Comparison of ENCODE assay signal across 1 cellular context in genomic region chr22:21001601-21002325, GRCh38.
A peak's percentile ranks its signal among the peaks of the same experiment; 100 is the strongest.
TF ChIP-seq lines count a peak whose summit lies in the region.

THAP7 (minus strand) TSS chr22:21002118; CDS start chr22:21001911, 207 bp downstream.

TF ChIP-seq in K562, 482 proteins besides CTCF, POLR2A, EP300 and RAD21 (continued from another document and continues in another):
- TF ChIP-seq UBTF (IDR thresholded peaks at IDR 0.05; ENCODE audit: borderline replicate concordance in 1 of 2, low read depth in 2 of 2, low read length in 2 of 2) (no peak), ARID1B (IDR thresholded peaks at IDR 0.05) (no peak), REST (CRISPR knock-in tag; IDR thresholded peaks at IDR 0.05; ENCODE audit: low read depth) (peak; percentile 91), ZNF583 (CRISPR knock-in tag; IDR thresholded peaks at IDR 0.05) (peak; percentile 92), HINFP (tag; conservative IDR thresholded peaks at IDR 0.05; ENCODE audit: low read depth) (no peak), FOXK1 (CRISPR knock-in tag; IDR thresholded peaks at IDR 0.05; ENCODE audit: borderline replicate concordance) (no peak), ZBTB9 (CRISPR knock-in tag; IDR thresholded peaks at IDR 0.05) (peak; percentile 95), TBL1XR1 (IDR thresholded peaks at IDR 0.05; ENCODE audit: low read length in 2 of 2) (peak in 1 of 2 experiments; percentile 49; a peak in 3 of 4 replicates), CLOCK (CRISPR knock-in tag; IDR thresholded peaks at IDR 0.05; ENCODE audit: borderline replicate concordance) (peak; percentile 88; the same call in 1 of the 2 replicates), FUS (optimal IDR thresholded peaks at IDR 0.05; ENCODE audit: low read depth, low read length) (no peak), WHSC1 (IDR thresholded peaks at IDR 0.05; ENCODE audit: low read length) (peak; percentile 75), MEF2D (tag; conservative IDR thresholded peaks at IDR 0.05; ENCODE audit: low read depth) (no peak), SIN3B (IDR thresholded peaks at IDR 0.05; ENCODE audit: low read depth) (no peak), CHCHD3 (CRISPR knock-in tag; IDR thresholded peaks at IDR 0.05) (peak; percentile 95), HIVEP1 (CRISPR knock-in tag; IDR thresholded peaks at IDR 0.05) (0 out of 2 replicates have a peak, but pooled peaks have one; percentile 88), AFF4 (CRISPR knock-in tag; IDR thresholded peaks at IDR 0.05) (no peak), NCOA6 (IDR thresholded peaks at IDR 0.05) (no peak), KAT7 (CRISPR knock-in tag; IDR thresholded peaks at IDR 0.05; ENCODE audit: borderline replicate concordance) (no peak), CBX3 (IDR thresholded peaks at IDR 0.05; ENCODE audit: borderline replicate concordance in 1 of 2, low read length in 2 of 2) (peak in 1 of 2 experiments; percentile 69; a peak in 1 of 3 replicates), RFX7 (CRISPR knock-in tag; IDR thresholded peaks at IDR 0.05) (peak; percentile 8; the same call in 1 of the 2 replicates), ZNF75A (CRISPR knock-in tag; IDR thresholded peaks at IDR 0.05) (peak; percentile 55; the same call in 1 of the 2 replicates), ATF4 (CRISPR knock-in tag; IDR thresholded peaks at IDR 0.05) (peak; percentile 72), RUNX1 (IDR thresholded peaks at IDR 0.05; ENCODE audit: low read depth) (no peak), SNIP1 (IDR thresholded peaks at IDR 0.05; ENCODE audit: low read depth) (no peak), MAFF (IDR thresholded peaks at IDR 0.05; ENCODE audit: low read length) (peak; percentile 16; the same call in 1 of the 2 replicates), SFPQ (IDR thresholded peaks at IDR 0.05; ENCODE audit: low read depth, low read length) (no peak), ZNF324 (CRISPR knock-in tag; IDR thresholded peaks at IDR 0.05) (peak; percentile 51), HDAC8 (tag; IDR thresholded peaks at IDR 0.05) (peak; percentile 93), ZNF197 (CRISPR knock-in tag; IDR thresholded peaks at IDR 0.05; ENCODE audit: low read depth) (no peak), SMAD2 (IDR thresholded peaks at IDR 0.05; ENCODE audit: low read depth, low read length) (0 out of 2 replicates have a peak, but pooled peaks have one; percentile 60), MAX (CRISPR knock-in tag; IDR thresholded peaks at IDR 0.05) (no peak), MXI1 (IDR thresholded peaks at IDR 0.05; ENCODE audit: low read depth, low read length) (peak; percentile 97), KHSRP (IDR thresholded peaks at IDR 0.05) (no peak), NFATC3 (IDR thresholded peaks at IDR 0.05) (no peak), ZBTB5 (IDR thresholded peaks at IDR 0.05) (no peak), MAFK (IDR thresholded peaks at IDR 0.05; ENCODE audit: low read length) (peak; percentile 71), CHD2 (IDR thresholded peaks at IDR 0.05; ENCODE audit: low read depth, low read length) (peak; percentile 97)
